24 cellular contexts compared by ENCODE assay signal in genomic region chr11:69630009-69630870, GRCh38. TPM values are rescaled to one million over a fixed set of nuclear protein-coding genes. Genes with fewer than 3 reads are reported as not detected.
DNase-seq lines count a peak whose midpoint lies in the region; ATAC-seq, FAIRE-seq and TF ChIP-seq lines count a peak whose summit lies in the region.
"Had no signal": no experiment of that assay in that cellular context is flagged by ENCODE, and none has a peak within 500 bp of the region (broad histone marks: within the 10 kb centered on the region; RNA-seq: fewer than 3 reads in every experiment).

No MANE protein-coding gene starts in this region.

- peaks cover 1% of the 10 kb centered on the region for H3K36me3 Mint-ChIP-seq in neural progenitor cell
- H3K36me3 Mint-ChIP-seq: type B pancreatic cell had no signal

- peaks cover 16% of the 10 kb centered on the region for H3K4me1 Mint-ChIP-seq in neural progenitor cell
- H3K4me1 Mint-ChIP-seq: nephron; stimulated activated memory B cell treated with anti-CD40 and anti-IgM and Interleukin-4, amounts not matched to agents 10 μg/mL and 1 μg/mL and 100 μg/mL, for 72 hours had no signal

- H3K27ac ChIP-seq in GM12878 (ENCODE audit: control insufficient read depth, insufficient read depth) (no peak overlapping the region), neural progenitor cell (no peak overlapping the region), psoas muscle (no peak overlapping the region)
- H3K27ac ChIP-seq: prostate gland, RWPE1 had no signal

- intact Hi-C loops in GM12878 (cut with micrococcal nuclease; ENCODE audit: unreplicated experiment): no loop called here
- intact Hi-C loops in psoas muscle (cut with DNase I): no loop called here

- no peaks in the 10 kb centered on the region for H3F3A ChIP-seq in neural progenitor cell (ENCODE audit: low read depth)

- peak; percentile 10 for DNase-seq in NCI-H82 (lab: John Stamatoyannopoulos, UW)
- DNase-seq in NCI-H82 treated with DMSO at 0.1 percent for 48 hours (lab: John Stamatoyannopoulos, UW; ENCODE audit: unreplicated experiment): no peak
- peak; percentile 24 for DNase-seq in LHCN-M2 (ENCODE audit: low read depth)
- DNase-seq in GM12878 (ENCODE audit: low read depth, low spot score): no peak
- DNase-seq in neural progenitor cell (ENCODE audit: low spot score): no peak
- DNase-seq in GM12892 (ENCODE audit: insufficient read length): no peak
- no peak for DNase-seq in HAP-1 (ENCODE audit: low spot score in 2 of 2)
- no peak for DNase-seq in psoas muscle
- DNase-seq: activated CD8-positive, alpha-beta memory T cell treated with anti-CD3 and anti-CD28 coated beads, Interleukin-2, amount 50 U/mL, for 48 hours; activated naive CD4-positive, alpha-beta T cell; GDM1; glutamatergic neuron; HCEC 1CT; NCI-H1092; NCI-H2107; NCI-H774 had no signal

- RAD21 ChIA-PET in GM12878 (lab: Charles Lee; ENCODE audit: unreplicated experiment): no interaction called here

- H3K36me3 ChIP-seq in GM12878 (ENCODE audit: control insufficient read depth in 2 of 2, insufficient read depth in 2 of 2, low read length in 1 of 2) (no peaks in the 10 kb centered on the region; a peak in 1 of 4 replicates), neural progenitor cell (no peaks in the 10 kb centered on the region), HAP-1 (replicated peaks) (no peaks in the 10 kb centered on the region), psoas muscle (ENCODE audit: insufficient read depth in 1 of 2, low read depth in 1 of 2) (no peaks in the 10 kb centered on the region)
- H3K36me3 ChIP-seq: prostate gland had no signal

- no peak for TF ChIP-seq EP300 in GM12878 (IDR thresholded peaks at IDR 0.05; ENCODE audit: borderline replicate concordance in 1 of 2, control insufficient read depth in 1 of 2, low read depth in 2 of 2, low read length in 2 of 2)

- no peak for FAIRE-seq in GM12878 (lab: Jason Lieb, UNC)
- no peak for FAIRE-seq in GM12892 (lab: Jason Lieb, UNC)

- peaks cover 16% of the 10 kb centered on the region for H3K9me3 Mint-ChIP-seq in neural progenitor cell
- H3K9me3 Mint-ChIP-seq: type B pancreatic cell had no signal

- CTCF ChIA-PET in GM12878 (lab: Yijun Ruan, JAX): no interaction called here

- H3K79me2 ChIP-seq in GM12878 (ENCODE audit: control insufficient read depth, insufficient read depth, low read length): no peaks in the 10 kb centered on the region
- H3K79me2 ChIP-seq in neural progenitor cell (ENCODE audit: low read depth): no peaks in the 10 kb centered on the region

- no peak for ATAC-seq in GM12878
- no peak for ATAC-seq in psoas muscle
- ATAC-seq: activated CD4-positive, CD25-positive, alpha-beta regulatory T cell treated with anti-CD3 and anti-CD28 coated beads, Interleukin-2, amount 50 U/mL, for 24 hours; stimulated activated memory B cell treated with anti-CD40 and anti-IgM and Interleukin-4, amounts not matched to agents 10 μg/mL and 1 μg/mL and 100 μg/mL, for 72 hours had no signal

- H3K27me3 ChIP-seq in GM12878 (replicated peaks in 1 of 2; ENCODE audit: control insufficient read depth in 2 of 2, insufficient read depth in 2 of 2, low read length in 1 of 2) (no peaks in the 10 kb centered on the region; a peak in 1 of 4 replicates), neural progenitor cell (peaks cover 2% of the 10 kb centered on the region), HAP-1 (ENCODE audit: low read depth) (peaks cover 2% of the 10 kb centered on the region), psoas muscle (ENCODE audit: insufficient read depth in 3 of 3, low read length in 2 of 3) (peaks cover 0 to 19% (median 2%) of the 10 kb centered on the region in 3 donors)

- TF ChIP-seq POLR2A in GM12878 (IDR thresholded peaks at IDR 0.05; ENCODE audit: low read depth, low read length): no peak
- TF ChIP-seq POLR2A in GM12892 (IDR thresholded peaks at IDR 0.05; ENCODE audit: low read depth, low read length): no peak

- no peak for TF ChIP-seq RAD21 in GM12878 (IDR thresholded peaks at IDR 0.05; ENCODE audit: insufficient read depth, low read depth, low read length)

- peaks cover 9% of the 10 kb centered on the region for H3K27me3 Mint-ChIP-seq in neural progenitor cell (ENCODE audit: insufficient read depth, low read depth)
- H3K27me3 Mint-ChIP-seq: type B pancreatic cell had no signal

- no peaks in the 10 kb centered on the region for H4K20me1 ChIP-seq in GM12878 (ENCODE audit: control insufficient read depth, insufficient read depth)
- H4K20me1 ChIP-seq in neural progenitor cell (ENCODE audit: low read depth): no peaks in the 10 kb centered on the region

- POLR2A ChIA-PET in GM12878 (lab: Charles Lee): no interaction called here

- in situ Hi-C loops in GM12878 (cut with MboI): no loop called here
- in situ Hi-C loops in HAP-1 (cut with MboI; ENCODE audit: low sequenced_read_pairs): no loop called here

- H3K27ac Mint-ChIP-seq in neural progenitor cell: peak overlapping the region; percentile 57
- H3K27ac Mint-ChIP-seq: memory B cell; nephron; stimulated activated memory B cell treated with anti-CD40 and anti-IgM and Interleukin-4, amounts not matched to agents 10 μg/mL and 1 μg/mL and 100 μg/mL, for 72 hours; T-helper 1 cell treated with Interleukin-12 subunit alpha and Interleukin-12 subunit beta and Interleukin-4 antibody, amounts not matched to agents 30 μg/mL and 1 μg/mL, for 36 hours; type B pancreatic cell had no signal

- no peak overlapping the region for H3K9ac ChIP-seq in GM12878 (ENCODE audit: control insufficient read depth, insufficient read depth, low read length)
- no peak overlapping the region for H3K9ac ChIP-seq in neural progenitor cell

- no peaks in the 10 kb centered on the region for H3K4me1 ChIP-seq in GM12878 (ENCODE audit: control insufficient read depth, insufficient read depth, low read length)
- H3K4me1 ChIP-seq in neural progenitor cell: no peaks in the 10 kb centered on the region
- H3K4me1 ChIP-seq in HAP-1: no peaks in the 10 kb centered on the region
- no peaks in the 10 kb centered on the region for H3K4me1 ChIP-seq in psoas muscle
- H3K4me1 ChIP-seq: prostate gland had no signal

- no TSS peak for BruUV-seq in GM12878 (replicated peaks; lab: Mats Ljungman, UMichigan)

- TF ChIP-seq CTCF in GM12878 (IDR thresholded peaks at IDR 0.05 in 2 of 3, conservative IDR thresholded peaks at IDR 0.05 in 1 of 3; ENCODE audit: control insufficient read depth in 2 of 3, extremely low read depth in 1 of 3, insufficient read depth in 1 of 3, low read depth in 3 of 3, low read length in 3 of 3) (no peak), neural progenitor cell (IDR thresholded peaks at IDR 0.05) (no peak), psoas muscle (IDR thresholded peaks at IDR 0.05) (no peak)

- H3K4me2 ChIP-seq in GM12878 (ENCODE audit: control insufficient read depth, insufficient read depth) (no peak overlapping the region), neural progenitor cell (no peak overlapping the region)

- H2AFZ ChIP-seq in GM12878 (ENCODE audit: control insufficient read depth, low read depth, low read length) (no peak overlapping the region), neural progenitor cell (replicated peaks) (no peak overlapping the region)

- H3K4me3 ChIP-seq in GM12878 (no peak overlapping the region), neural progenitor cell (no peak overlapping the region), HAP-1 (no peak overlapping the region), psoas muscle (no peak overlapping the region)
- H3K4me3 ChIP-seq: prostate gland had no signal

- H3K9me3 ChIP-seq in GM12878 (replicated peaks; ENCODE audit: control insufficient read depth, insufficient read depth, low read length) (no peaks in the 10 kb centered on the region; the same call in 2 of the 3 replicates), neural progenitor cell (ENCODE audit: low read depth) (no peaks in the 10 kb centered on the region), HAP-1 (no peaks in the 10 kb centered on the region), psoas muscle (no peaks in the 10 kb centered on the region)
- H3K9me3 ChIP-seq: prostate gland had no signal

- WGBS in GM12878 (ENCODE audit: insufficient coverage, insufficient replicate concordance, low lambda C conversion rate, missing lambda C conversion rate): 28% methylated on average over 10 of the region's 10 CpGs
- 94 to 95% (median 95%) methylated on average over 10 of the region's 10 CpGs for WGBS in psoas muscle, 3 donors

- no peak overlapping the region for H3K4me3 Mint-ChIP-seq in neural progenitor cell
- H3K4me3 Mint-ChIP-seq: memory B cell; nephron; stimulated activated memory B cell treated with anti-CD40 and anti-IgM and Interleukin-4, amounts not matched to agents 10 μg/mL and 1 μg/mL and 100 μg/mL, for 72 hours; T-helper 1 cell treated with Interleukin-12 subunit alpha and Interleukin-12 subunit beta and Interleukin-4 antibody, amounts not matched to agents 30 μg/mL and 1 μg/mL, for 36 hours; type B pancreatic cell had no signal

- SMC1A ChIA-PET in GM12878 (lab: Charles Lee; ENCODE audit: uncharacterized antibody, unreplicated experiment): no interaction called here

RNA-seq across cellular contexts. Expression of gene CCND1, which starts 10.7 kb away (rescaled TPM):
- total RNA-seq in LHCN-M2 (2014; rRNA removed) (684 and 770 TPM in 2 replicates), GM12878 (2014; rRNA removed) (0.23 and 0.54 TPM in 2 replicates), GM12878 (2014; rRNA removed; fragmentation: Illumina TruSeq; extraction: Trizol) (0.09 and 0.28 TPM in 2 replicates), GM12878 (2021) (1.5 and 2.6 TPM in 2 replicates), neural progenitor cell (ENCODE audit: low replicate concordance) (85.0 and 94.0 TPM in 2 replicates), psoas muscle (10 to 100 TPM in 1 of 4 donors, 1 to 10 TPM in 3; 6.5 to 11.3 (median 7.9) TPM)
- polyA plus RNA-seq in LHCN-M2 (2012): 727 TPM
- total RNA-seq in GM12878 (2013; cell fraction: nucleolus; rRNA removed): 22.7 and 23.4 TPM in 2 replicates
- polyA plus RNA-seq in GM12878 (2011; ENCODE audit: low read depth): 0.70 TPM
- polyA plus RNA-seq in GM12878 (2011; rRNA removed) (3.8 and 6.6 TPM in 2 replicates), GM12878 (2014; fragmentation: Illumina TruSeq; extraction: Trizol) (0.03 and 0.43 TPM in 2 replicates), GM12878 (2014; fragmentation: Nextera tagmentation; extraction: Ambion mirVana) (not detected), GM12878 (2014; rRNA removed) (0.09 and 0.17 TPM in 2 replicates), GM12878 (2016; fragmentation: Nextera tagmentation; extraction: Ambion mirVana) (1 to 10 TPM in 1 of 2 experiments, under 1 TPM in 1; 0.75 to 1.2 TPM), psoas muscle (1 to 10 TPM; 1.8 to 2.2 (median 1.8) TPM)
- 8.8 and 8.9 TPM in 2 replicates for polyA plus RNA-seq in GM12878 (2011; cell fraction: cytosol; rRNA removed)
- 11.2 and 12.7 TPM in 2 replicates for polyA plus RNA-seq in GM12878 (2011; cell fraction: nucleus; rRNA removed)
- polyA plus RNA-seq in GM12878 (2012): 1.1 and 1.8 TPM in 2 replicates
- 4.2 and 7.6 TPM in 2 replicates for polyA minus RNA-seq in GM12878 (2011; rRNA and poly(A)+ RNA removed)
- 6.3 and 7.5 TPM in 2 replicates for polyA minus RNA-seq in GM12878 (2011; cell fraction: cytosol; rRNA and poly(A)+ RNA removed)
- polyA minus RNA-seq in GM12878 (2011; cell fraction: nucleus; rRNA and poly(A)+ RNA removed): 7.9 and 12.1 TPM in 2 replicates
- polyA plus RNA-seq in GM12892 (2012; ENCODE audit: missing spikeins): 1.5 TPM

RNA-seq across cellular contexts. Expression of gene LTO1, which starts 44.9 kb away (rescaled TPM):
- total RNA-seq in LHCN-M2 (2014; rRNA removed) (16.8 and 21.9 TPM in 2 replicates), GM12878 (2014; rRNA removed) (14.2 and 19.8 TPM in 2 replicates), GM12878 (2014; rRNA removed; fragmentation: Illumina TruSeq; extraction: Trizol) (12.4 and 12.5 TPM in 2 replicates), GM12878 (2021) (15.2 and 17.4 TPM in 2 replicates), neural progenitor cell (ENCODE audit: low replicate concordance) (11.9 and 21.6 TPM in 2 replicates), psoas muscle (10 to 100 TPM in 1 of 4 donors, 1 to 10 TPM in 3; 8.5 to 15.5 (median 8.7) TPM)
- 17.9 TPM for polyA plus RNA-seq in LHCN-M2 (2012)
- total RNA-seq in GM12878 (2013; cell fraction: nucleolus; rRNA removed): 89.6 and 94.0 TPM in 2 replicates
- polyA plus RNA-seq in GM12878 (2011; ENCODE audit: low read depth): 8.4 TPM
- polyA plus RNA-seq in GM12878 (2011; rRNA removed) (15.6 and 16.8 TPM in 2 replicates), GM12878 (2014; fragmentation: Illumina TruSeq; extraction: Trizol) (14.7 and 23.4 TPM in 2 replicates), GM12878 (2014; fragmentation: Nextera tagmentation; extraction: Ambion mirVana) (1 to 10 TPM; 2.6 to 5.4 TPM), GM12878 (2014; rRNA removed) (25.8 and 27.5 TPM in 2 replicates), GM12878 (2016; fragmentation: Nextera tagmentation; extraction: Ambion mirVana) (10 to 100 TPM; 11.7 to 17.5 TPM), psoas muscle (10 to 100 TPM in 2 of 3 donors, 1 to 10 TPM in 1; 9.2 to 28.1 (median 21.0) TPM)
- polyA plus RNA-seq in GM12878 (2011; cell fraction: cytosol; rRNA removed): 19.8 and 21.4 TPM in 2 replicates
- polyA plus RNA-seq in GM12878 (2011; cell fraction: nucleus; rRNA removed): 20.7 and 33.5 TPM in 2 replicates
- polyA plus RNA-seq in GM12878 (2012): 10.4 and 12.6 TPM in 2 replicates
- polyA minus RNA-seq in GM12878 (2011; rRNA and poly(A)+ RNA removed): 8.9 and 14.1 TPM in 2 replicates
- 4.8 and 7.8 TPM in 2 replicates for polyA minus RNA-seq in GM12878 (2011; cell fraction: cytosol; rRNA and poly(A)+ RNA removed)
- polyA minus RNA-seq in GM12878 (2011; cell fraction: nucleus; rRNA and poly(A)+ RNA removed): 13.3 and 25.9 TPM in 2 replicates
- polyA plus RNA-seq in GM12892 (2012; ENCODE audit: missing spikeins): 9.1 TPM

Comparison
In these comparisons a context has a peak if more than half of its experiments do, and no peak if none do; other contexts are left out.
1. DNase-seq: peak in NCI-H82 (single experiment) and LHCN-M2 (single experiment); none in NCI-H82 treated with DMSO at 0.1 percent for 48 hours (single experiment), GM12878 (single experiment), neural progenitor cell (single experiment), GM12892 (single experiment), HAP-1 (0 of 2) and psoas muscle (0 of 2).